Comparison of ENCODE assay signal across 9 cellular contexts in genomic region chr6:168865-169455, GRCh38.
DNase-seq lines count a peak whose midpoint lies in the region; ATAC-seq and TF ChIP-seq lines count a peak whose summit lies in the region.
"Had no signal": no experiment of that assay in that cellular context is flagged by ENCODE, and none has a peak within 500 bp of the region (broad histone marks: within the 10 kb centered on the region; RNA-seq: fewer than 3 reads in every experiment).

No MANE protein-coding gene starts in this region.

- H3K4me3 Mint-ChIP-seq in T-cell: no peak overlapping the region
- H3K4me3 Mint-ChIP-seq: CD8-positive, alpha-beta memory T cell had no signal

- 33 to 34% methylated on average over 3 of the region's 3 CpGs for WGBS in upper lobe of left lung, 2 donors

- ATAC-seq in upper lobe of left lung (ENCODE audit: low FRiP score in 2 of 2) (no peak), HG02759 (IDR thresholded peaks at IDR 0.05; ENCODE audit: unreplicated experiment) (no peak), T-cell (replicated peaks in 1 of 4) (no peak)

- no peaks in the 10 kb centered on the region for H3K4me1 ChIP-seq in upper lobe of left lung

- CTCF ChIA-PET in T-cell (lab: Charles Lee): no interaction called here

- H3K27me3 Mint-ChIP-seq in T-cell: peaks cover 0 to 3% of the 10 kb centered on the region in 2 donors

- no peak for TF ChIP-seq EP300 in upper lobe of left lung (IDR thresholded peaks at IDR 0.05)

- POLR2A ChIA-PET in T-cell (lab: Charles Lee): no interaction called here

- H3K27ac Mint-ChIP-seq in T-cell: no peak overlapping the region
- H3K27ac Mint-ChIP-seq: CD8-positive, alpha-beta memory T cell had no signal

- no peak overlapping the region for H3K27ac ChIP-seq in upper lobe of left lung

- no peaks in the 10 kb centered on the region for H3K36me3 ChIP-seq in upper lobe of left lung

- no peak for TF ChIP-seq POLR2A in upper lobe of left lung (IDR thresholded peaks at IDR 0.05)

- no peaks in the 10 kb centered on the region for H3K36me3 Mint-ChIP-seq in T-cell

- TF ChIP-seq CTCF in upper lobe of left lung (IDR thresholded peaks at IDR 0.05): peak; percentile 28 to 74 (median 53)

- H3K27me3 ChIP-seq in upper lobe of left lung: no peaks in the 10 kb centered on the region

- H3K9me3 Mint-ChIP-seq in T-cell: peaks cover 0 to 3% (median 0%) of the 10 kb centered on the region in 3 donors

- DNase-seq in NCI-H2107 treated with DMSO at 0.1 percent for 48 hours (lab: John Stamatoyannopoulos, UW; ENCODE audit: unreplicated experiment): peak; percentile 7
- DNase-seq in NCI-H2107 (lab: John Stamatoyannopoulos, UW): no peak
- DNase-seq in NCI-H146 (lab: John Stamatoyannopoulos, UW): peak; percentile 31
- DNase-seq in amniotic epithelial cell (ENCODE audit: low read depth): peak; percentile 58
- peak; percentile 73 for DNase-seq in inferior parietal cortex (ENCODE audit: extremely low spot score)
- DNase-seq in upper lobe of left lung: no peak
- no peak for DNase-seq in T-cell

- no peaks in the 10 kb centered on the region for H3K9me3 ChIP-seq in upper lobe of left lung

- H3K4me1 Mint-ChIP-seq in T-cell: no peaks in the 10 kb centered on the region
- H3K4me1 Mint-ChIP-seq: CD8-positive, alpha-beta memory T cell had no signal

- H3K4me3 ChIP-seq in upper lobe of left lung: no peak overlapping the region

Comparison
In these comparisons a context has a peak if more than half of its experiments do, and no peak if none do; other contexts are left out.
1. DNase-seq: peak in NCI-H2107 treated with DMSO at 0.1 percent for 48 hours (single experiment), NCI-H146 (single experiment), amniotic epithelial cell (single experiment) and inferior parietal cortex (single experiment); none in NCI-H2107 (single experiment), upper lobe of left lung (0 of 2) and T-cell (0 of 34).